In genomic region chr5:149280124-149280523, GRCh38 we compare ENCODE assay signal across 22 cellular contexts. TPM values are rescaled to one million over a fixed set of nuclear protein-coding genes. Genes with fewer than 3 reads are reported as not detected.
"Had no signal": no experiment of that assay in that cellular context is flagged by ENCODE, and none has a peak within 500 bp of the region (broad histone marks: within the 10 kb centered on the region; RNA-seq: fewer than 3 reads in every experiment).

No MANE protein-coding gene starts in this region.

- H3K9me3 ChIP-seq: colonic mucosa, lower lobe of right lung, tibial nerve, uterus had no signal

- H3K4me3 ChIP-seq: colonic mucosa, lower lobe of right lung, skin epidermis, tibial nerve, uterus had no signal

- H2AFZ ChIP-seq: parathyroid adenoma had no signal

- H3K4me1 ChIP-seq: colonic mucosa, uterus had no signal

- ATAC-seq: activated naive CD8-positive, alpha-beta T cell treated with anti-CD3 and anti-CD28 coated beads, Interleukin-2, amount 50 U/mL, for 24 hours; lower lobe of right lung had no signal

- H3K9ac ChIP-seq: parathyroid adenoma had no signal

- H3K27ac ChIP-seq: colonic mucosa, lower lobe of right lung, parathyroid adenoma, uterus, WERI-Rb-1 had no signal

- H3K27me3 ChIP-seq: colonic mucosa, tibial nerve, uterus had no signal

- FAIRE-seq: frontal cortex had no signal

- DNase-seq: activated CD4-positive, alpha-beta T cell treated with anti-CD3 and anti-CD28 coated beads for 1 hour; activated CD8-positive, alpha-beta memory T cell treated with anti-CD3 and anti-CD28 coated beads for 24 hours; activated CD8-positive, alpha-beta memory T cell treated with anti-CD3 and anti-CD28 coated beads, Interleukin-2, amount 50 U/mL, for 48 hours; activated effector memory CD4-positive, alpha-beta T cell treated with Interleukin-2 at 50 U/mL for 16 hours; activated naive CD4-positive, alpha-beta T cell treated with anti-CD3 and anti-CD28 coated beads, Interleukin-2, amount 10 ng/mL, durations not matched to agents 7 days and 5 days; activated naive CD8-positive, alpha-beta T cell treated with anti-CD3 and anti-CD28 coated beads, Interleukin-2, amount 50 U/mL, for 24 hours; activated T-cell treated with anti-CD3 and anti-CD28 coated beads, Interleukin-2, amount 50 U/mL, for 48 hours; anterior cingulate cortex; colonic mucosa; endodermal cell; erythroblast; head of caudate nucleus; kidney glomerular epithelial cell; lower lobe of right lung; stimulated activated CD4-positive, alpha-beta T cell treated with anti-CD3 and anti-CD28 coated beads, Interleukin-2, amount 100 ng/mL, for 48 hours; uterus; WERI-Rb-1 had no signal

- H3K36me3 ChIP-seq: colonic mucosa, lower lobe of right lung, tibial nerve, uterus, WERI-Rb-1 had no signal

RNA-seq across cellular contexts. Expression of gene AFAP1L1, which starts 8.5 kb away (rescaled TPM):
- total RNA-seq: T-helper 2 cell treated with Interferon-gamma antibody and Interleukin-4, amounts not matched to agents 100 ng/mL and 5 ng/mL, for 36 hours had no signal
